Comparison of ENCODE assay signal across 12 cellular contexts in genomic region chr10:13758302-13758701, GRCh38.
A peak's percentile ranks its signal among the peaks of the same experiment; 100 is the strongest.
DNase-seq lines count a peak whose midpoint lies in the region; ATAC-seq and TF ChIP-seq lines count a peak whose summit lies in the region.
"Had no signal": no experiment of that assay in that cellular context is flagged by ENCODE, and none has a peak within 500 bp of the region (broad histone marks: within the 10 kb centered on the region; RNA-seq: fewer than 3 reads in every experiment).

No MANE protein-coding gene starts in this region.

- peak; percentile 36 for DNase-seq in GM06990 (ENCODE audit: extremely low read depth, insufficient read length)
- DNase-seq in MV-4-11 (lab: John Stamatoyannopoulos, UW) = peak; percentile 21
- peak; percentile 21 for DNase-seq in endothelial cell (ENCODE audit: low spot score)
- peak; percentile 67 for DNase-seq in non-pigmented ciliary epithelial cell (ENCODE audit: low read depth)
- no peak for DNase-seq in middle frontal gyrus (ENCODE audit: extremely low spot score, low spot score)
- no peak for DNase-seq in GF-D8 (lab: John Stamatoyannopoulos, UW)
- no peak for DNase-seq in activated CD4-positive, alpha-beta T cell treated with anti-CD3 and anti-CD28 coated beads for 4 hours
- DNase-seq: activated gamma-delta T cell, natural killer cell, NCI-H510A treated with DMSO at 0.1 percent for 48 hours had no signal

- H3K27me3 Mint-ChIP-seq in endothelial cell (ENCODE audit: unreplicated experiment) = no peaks in the 10 kb centered on the region

- no peaks in the 10 kb centered on the region for H3K36me3 Mint-ChIP-seq in endothelial cell (ENCODE audit: low read depth, unreplicated experiment)
- H3K36me3 Mint-ChIP-seq: natural killer cell had no signal

- no peak for ATAC-seq in GM21423 (IDR thresholded peaks at IDR 0.05; ENCODE audit: unreplicated experiment)
- ATAC-seq: natural killer cell had no signal

- H3K4me1 Mint-ChIP-seq in endothelial cell (ENCODE audit: unreplicated experiment) = peaks cover 32% of the 10 kb centered on the region
- H3K4me1 Mint-ChIP-seq: natural killer cell had no signal

- no peak overlapping the region for H3K4me3 Mint-ChIP-seq in endothelial cell (ENCODE audit: unreplicated experiment)
- H3K4me3 Mint-ChIP-seq: natural killer cell; T-helper 2 cell treated with Interferon-gamma antibody and Interleukin-4, amounts not matched to agents 5 μg/mL and 100 μg/mL, for 36 hours had no signal

- no peaks in the 10 kb centered on the region for H3K27me3 ChIP-seq in GM06990 (replicated peaks; ENCODE audit: control insufficient read depth, insufficient read depth, low read length)

- H3K9me3 Mint-ChIP-seq in endothelial cell (ENCODE audit: unreplicated experiment) = no peaks in the 10 kb centered on the region
- H3K9me3 Mint-ChIP-seq: natural killer cell; T-helper 2 cell treated with Interferon-gamma antibody and Interleukin-4, amounts not matched to agents 5 μg/mL and 100 μg/mL, for 36 hours had no signal

- H3K4me3 ChIP-seq in GM06990 (replicated peaks; ENCODE audit: low read depth, low read length) = no peak overlapping the region

- peak overlapping the region; percentile 70 for H3K27ac Mint-ChIP-seq in endothelial cell (ENCODE audit: unreplicated experiment)
- H3K27ac Mint-ChIP-seq: natural killer cell; T-helper 2 cell treated with Interferon-gamma antibody and Interleukin-4, amounts not matched to agents 5 μg/mL and 100 μg/mL, for 36 hours had no signal

- no peaks in the 10 kb centered on the region for H3K36me3 ChIP-seq in GM06990 (ENCODE audit: control insufficient read depth, insufficient read depth, low read length)

- TF ChIP-seq CTCF in GM06990 (IDR thresholded peaks at IDR 0.05; ENCODE audit: insufficient read depth, low read length, poor library complexity, severe bottlenecking) = no peak
- TF ChIP-seq CTCF in endothelial cell (IDR thresholded peaks at IDR 0.05; ENCODE audit: unreplicated experiment) = no peak

Comparison
In these comparisons a context has a peak if more than half of its experiments do, and no peak if none do; other contexts are left out.
1. DNase-seq: peak in GM06990 (single experiment), MV-4-11 (single experiment), endothelial cell (single experiment) and non-pigmented ciliary epithelial cell (single experiment); none in middle frontal gyrus (single experiment), GF-D8 (single experiment) and activated CD4-positive, alpha-beta T cell treated with anti-CD3 and anti-CD28 coated beads for 4 hours (0 of 2).